ENCODE assay signal across 8 cellular contexts in genomic region chr6:41428402-41428994, GRCh38.
DNase-seq lines count a peak whose midpoint lies in the region; ATAC-seq and TF ChIP-seq lines count a peak whose summit lies in the region.

No MANE protein-coding gene starts in this region.

- H3K27ac ChIP-seq in AG04450 (ENCODE audit: low read depth, low read length) (no peak overlapping the region), KMS-11 (no peak overlapping the region), coronary artery (peak overlapping the region; percentile 79 to 93)

- peak overlapping the region in 1 of 2 donors; percentile 60 for H3K27ac Mint-ChIP-seq in natural killer cell treated with Interleukin-12 subunit alpha and Interleukin-12 subunit beta and Interleukin-15 and Interleukin-18, amount 100 ng/mL, for 72 hours

- peaks cover 17 to 29% of the 10 kb centered on the region in 2 donors for H3K27me3 Mint-ChIP-seq in natural killer cell treated with Interleukin-12 subunit alpha and Interleukin-12 subunit beta and Interleukin-15 and Interleukin-18, amount 100 ng/mL, for 72 hours

- H2AFZ ChIP-seq in KMS-11 (ENCODE audit: low read depth): peak overlapping the region; percentile 33; the same call in 1 of the 2 replicates

- TF ChIP-seq CTCF in AG04450 (IDR thresholded peaks at IDR 0.05; ENCODE audit: low read depth, low read length) (no peak), KMS-11 (conservative IDR thresholded peaks at IDR 0.05; ENCODE audit: low read depth, low read length) (no peak), coronary artery (IDR thresholded peaks at IDR 0.05) (no peak)

- H3K4me1 ChIP-seq in KMS-11 (ENCODE audit: low read depth, poor library complexity, severe bottlenecking): no peaks in the 10 kb centered on the region

- H3K36me3 Mint-ChIP-seq in natural killer cell treated with Interleukin-12 subunit alpha and Interleukin-12 subunit beta and Interleukin-15 and Interleukin-18, amount 100 ng/mL, for 72 hours: no peaks in the 10 kb centered on the region

- peak overlapping the region; percentile 15; the same call in 1 of the 2 replicates for H3K4me2 ChIP-seq in KMS-11

- CTCF ChIA-PET in AG04450 (lab: Charles Lee): no interaction called here

- H3K4me1 Mint-ChIP-seq in natural killer cell treated with Interleukin-12 subunit alpha and Interleukin-12 subunit beta and Interleukin-15 and Interleukin-18, amount 100 ng/mL, for 72 hours (ENCODE audit: low read depth in 2 of 2): peaks cover 0 to 10% of the 10 kb centered on the region in 2 donors

- H3K36me3 ChIP-seq in KMS-11 (ENCODE audit: insufficient read depth): no peaks in the 10 kb centered on the region

- H3K27me3 ChIP-seq in AG04450 (ENCODE audit: control insufficient read depth, insufficient read depth, low read length): peaks cover 25% of the 10 kb centered on the region
- H3K27me3 ChIP-seq in KMS-11 (ENCODE audit: insufficient read depth, low read depth): no peaks in the 10 kb centered on the region

- H3K9me3 ChIP-seq in AG04450 (ENCODE audit: control insufficient read depth, insufficient read depth, low read length): no peaks in the 10 kb centered on the region

- DNase-seq in AG04450 (ENCODE audit: low read depth, low spot score) (no peak), coronary artery (ENCODE audit: low spot score) (no peak), AG20443 (ENCODE audit: low spot score) (no peak), hepatic stellate cell (ENCODE audit: low spot score) (no peak), 8988T (no peak), KG1 (lab: John Stamatoyannopoulos, UW) (no peak)
- DNase-seq in natural killer cell treated with Interleukin-12 subunit alpha and Interleukin-12 subunit beta and Interleukin-15 and Interleukin-18, amount 100 ng/mL, for 72 hours (ENCODE audit: low spot score): no peak

- H3K9ac ChIP-seq in KMS-11: no peak overlapping the region

- no peaks in the 10 kb centered on the region for H3K79me2 ChIP-seq in KMS-11 (ENCODE audit: insufficient read depth, low read depth)

- no peaks in the 10 kb centered on the region for H3K9me3 Mint-ChIP-seq in natural killer cell treated with Interleukin-12 subunit alpha and Interleukin-12 subunit beta and Interleukin-15 and Interleukin-18, amount 100 ng/mL, for 72 hours

- ATAC-seq in natural killer cell treated with Interleukin-12 subunit alpha and Interleukin-12 subunit beta and Interleukin-15 and Interleukin-18, amount 100 ng/mL, for 72 hours: no peak

- peak overlapping the region; percentile 41; the same call in 1 of the 2 replicates for H3K4me3 ChIP-seq in AG04450 (ENCODE audit: low read depth, low read length)
- no peak overlapping the region for H3K4me3 ChIP-seq in KMS-11 (IDR thresholded peaks at IDR 0.05; ENCODE audit: insufficient read depth, low read depth, low read length)
- peak overlapping the region; percentile 77 for H3K4me3 ChIP-seq in coronary artery

- no peaks in the 10 kb centered on the region for H4K20me1 ChIP-seq in KMS-11 (ENCODE audit: insufficient read depth)

- POLR2A ChIA-PET in AG04450 (lab: Yijun Ruan, JAX): no interaction called here

- H3K4me3 Mint-ChIP-seq in natural killer cell treated with Interleukin-12 subunit alpha and Interleukin-12 subunit beta and Interleukin-15 and Interleukin-18, amount 100 ng/mL, for 72 hours: peak overlapping the region; percentile 54

Comparison
In these comparisons a context has a peak if more than half of its experiments do, and no peak if none do; other contexts are left out.
1. H3K27ac ChIP-seq: peak in coronary artery (2 of 2); none in AG04450 (single experiment) and KMS-11 (single experiment).